15 cellular contexts compared by ENCODE assay signal in genomic region chr2:7845332-7845731, GRCh38.
DNase-seq lines count a peak whose midpoint lies in the region; ATAC-seq and TF ChIP-seq lines count a peak whose summit lies in the region.
"Had no signal": no experiment of that assay in that cellular context is flagged by ENCODE, and none has a peak within 500 bp of the region (broad histone marks: within the 10 kb centered on the region; RNA-seq: fewer than 3 reads in every experiment).

No MANE protein-coding gene starts in this region.

- H2AFZ ChIP-seq in mammary epithelial cell (ENCODE audit: low read depth, low read length): peak overlapping the region; percentile 25

- no peak for TF ChIP-seq POLR2A in breast epithelium (IDR thresholded peaks at IDR 0.05)

- H3K9ac ChIP-seq in mammary epithelial cell (ENCODE audit: insufficient read depth, low read length): no peak overlapping the region

- DNase-seq in mammary epithelial cell: peak; percentile 54
- DNase-seq in breast epithelium (ENCODE audit: low spot score in 2 of 2): no peak
- peak; percentile 97 for DNase-seq in fibroblast of gingiva (ENCODE audit: low read depth)
- DNase-seq in skeletal muscle cell (ENCODE audit: low read depth): peak; percentile 67
- DNase-seq in stimulated activated CD4-positive, alpha-beta T cell treated with anti-CD3 and anti-CD28 coated beads, Interleukin-4, amount 100 ng/mL, for 24 hours: no peak
- no peak for DNase-seq in activated CD4-positive, alpha-beta T cell treated with anti-CD3 and anti-CD28 coated beads, Interleukin-2, amount 50 U/mL, for 4 hours
- no peak for DNase-seq in GM19238 (ENCODE audit: insufficient read length, low spot score)
- DNase-seq: activated CD4-positive, alpha-beta T cell treated with anti-CD3 and anti-CD28 coated beads, Interleukin-2, amount 50 U/mL, for 1 hour; DMS153; NCI-H1105; NCI-H2227 treated with DMSO at 0.1 percent for 48 hours; ovary had no signal

- H3K27ac ChIP-seq in mammary epithelial cell (ENCODE audit: insufficient read depth, low read depth, low read length) (peak overlapping the region; percentile 56), breast epithelium (no peak overlapping the region)
- H3K27ac ChIP-seq: ovary, tibial nerve had no signal

- H3K9me3 ChIP-seq in mammary epithelial cell (replicated peaks; ENCODE audit: insufficient read depth, low read length) (no peaks in the 10 kb centered on the region), breast epithelium (no peaks in the 10 kb centered on the region)
- H3K9me3 ChIP-seq: ovary had no signal

- no peaks in the 10 kb centered on the region for H3K79me2 ChIP-seq in mammary epithelial cell (ENCODE audit: insufficient read depth, low read length)

- H3K4me1 ChIP-seq in mammary epithelial cell (ENCODE audit: insufficient read depth, low read length) (peaks cover 42% of the 10 kb centered on the region), breast epithelium (no peaks in the 10 kb centered on the region)

- H3K4me3 ChIP-seq in mammary epithelial cell (replicated peaks in 1 of 3; ENCODE audit: insufficient read depth in 1 of 3, low read depth in 2 of 3, low read length in 3 of 3) (no peak overlapping the region), breast epithelium (no peak overlapping the region), skeletal muscle cell (ENCODE audit: low read depth, low read length) (no peak overlapping the region)
- H3K4me3 ChIP-seq: GM12878, ovary, tibial nerve had no signal

- no TSS peak for BruUV-seq in mammary epithelial cell (replicated peaks; lab: Mats Ljungman, UMichigan)

- dilution Hi-C loops in mammary epithelial cell (cut with HindIII; ENCODE audit: low sequenced_read_pairs): no loop called here

- ATAC-seq in SK-N-SH treated with all-trans-retinoic acid at 6 μM for 48 hours: peak; percentile 81
- ATAC-seq: GM12878 had no signal

- intact Hi-C loops in mammary epithelial cell (cut with micrococcal nuclease): loop anchor here (5.0 to 10.0 kb wide), 2 partner anchors 33 to 839 kb away; partner anchors contain the start of gene ID2
- intact Hi-C loops in breast epithelium (cut with DNase I; ENCODE audit: low total_unique reads): no loop called here

- CTCF ChIA-PET in mammary epithelial cell (lab: Charles Lee; ENCODE audit: low non-redundant PET): no interaction called here

- H3K27me3 ChIP-seq in mammary epithelial cell (ENCODE audit: insufficient read depth, low read length): no peaks in the 10 kb centered on the region
- no peaks in the 10 kb centered on the region for H3K27me3 ChIP-seq in breast epithelium
- H3K27me3 ChIP-seq: ovary, tibial nerve had no signal

- no peaks in the 10 kb centered on the region for H4K20me1 ChIP-seq in mammary epithelial cell (ENCODE audit: insufficient read depth, low read length)

- in situ Hi-C loops in mammary epithelial cell (cut with MboI; ENCODE audit: low sequenced_read_pairs in 2 of 2): no loop called here

- WGBS in mammary epithelial cell (ENCODE audit: low coverage, missing lambda C conversion rate): 23% methylated on average over 2 of the region's 2 CpGs

- TF ChIP-seq CTCF in mammary epithelial cell (conservative IDR thresholded peaks at IDR 0.05 in 1 of 2, IDR thresholded peaks at IDR 0.05 in 1 of 2; ENCODE audit: extremely low read depth in 1 of 2, insufficient read depth in 1 of 2, low read depth in 1 of 2, low read length in 2 of 2) (no peak), breast epithelium (IDR thresholded peaks at IDR 0.05) (no peak)

- peak overlapping the region; percentile 46 for H3K4me2 ChIP-seq in mammary epithelial cell (ENCODE audit: insufficient read depth, low read depth, low read length)

- no peaks in the 10 kb centered on the region for H3K36me3 ChIP-seq in mammary epithelial cell (ENCODE audit: insufficient read depth, low read length)
- no peaks in the 10 kb centered on the region for H3K36me3 ChIP-seq in breast epithelium
- H3K36me3 ChIP-seq: ovary, tibial nerve had no signal

TF ChIP-seq in SK-N-SH treated with all-trans-retinoic acid at 6 μM for 48 hours, 23 proteins besides CTCF, POLR2A, EP300 and RAD21:
- TF ChIP-seq ESRRG (CRISPR knock-in tag; IDR thresholded peaks at IDR 0.05) (0 out of 2 replicates have a peak, but pooled peaks have one; percentile 39), SNAI2 (CRISPR knock-in tag; IDR thresholded peaks at IDR 0.05) (no peak), ISL1 (CRISPR knock-in tag; IDR thresholded peaks at IDR 0.05) (peak; percentile 80)

Comparison
In these comparisons a context has a peak if more than half of its experiments do, and no peak if none do; other contexts are left out.
1. DNase-seq: peak in mammary epithelial cell (single experiment), fibroblast of gingiva (single experiment) and skeletal muscle cell (single experiment); none in breast epithelium (0 of 2), stimulated activated CD4-positive, alpha-beta T cell treated with anti-CD3 and anti-CD28 coated beads, Interleukin-4, amount 100 ng/mL, for 24 hours (single experiment), activated CD4-positive, alpha-beta T cell treated with anti-CD3 and anti-CD28 coated beads, Interleukin-2, amount 50 U/mL, for 4 hours (0 of 2) and GM19238 (single experiment).